ENCODE assay signal across 8 cellular contexts in genomic region chr17:78186689-78187595, GRCh38. TPM values are rescaled to one million over a fixed set of nuclear protein-coding genes. Genes with fewer than 3 reads are reported as not detected.
DNase-seq lines count a peak whose midpoint lies in the region; ATAC-seq and TF ChIP-seq lines count a peak whose summit lies in the region.

Gene AFMID, plus strand, starts transcription at chr17:78187362. Its CDS starts 9 bp downstream, at chr17:78187371.
Gene TK1, minus strand, starts transcription at chr17:78187052. Its CDS starts 58 bp downstream, at chr17:78186994.

- H3K4me3 Mint-ChIP-seq in T-cell (peak within 1 kb of the TSS; percentile 63 to 82 (median 75)), progenitor cell of endocrine pancreas (ENCODE audit: low read depth) (peak within 1 kb of the TSS; percentile 82)

- DNase-seq in NCI-H1417 treated with DMSO at 0.1 percent for 48 hours (lab: John Stamatoyannopoulos, UW) (peak; percentile 62), T-cell (peak; percentile 35 to 74 (median 58)), adrenal gland (peak; percentile 94 to 98 (median 97)), left cardiac atrium (peak; percentile 96), progenitor cell of endocrine pancreas (ENCODE audit: low spot score, unreplicated experiment) (peak; percentile 99)

- TF ChIP-seq POLR2A in adrenal gland (IDR thresholded peaks at IDR 0.05): peak in 1 of 2 donors; percentile 20

- no peaks in the 10 kb centered on the region for H3K9me3 ChIP-seq in adrenal gland (replicated peaks in 1 of 3)

- CTCF ChIA-PET in T-cell (lab: Charles Lee): interaction anchor here (0.6 to 1.0 kb wide), 4 partner anchors 47 to 1807 kb away, joined by 3 to 5 read pairs (median 4); no protein-coding TSS in a partner anchor

- H3K9me3 Mint-ChIP-seq in T-cell: no peaks in the 10 kb centered on the region
- no peaks in the 10 kb centered on the region for H3K9me3 Mint-ChIP-seq in progenitor cell of endocrine pancreas (ENCODE audit: low read depth)

- POLR2A ChIA-PET in T-cell (lab: Charles Lee): no interaction called here

- H3K27me3 ChIP-seq in adrenal gland: no peaks in the 10 kb centered on the region

- peak; percentile 89 for ATAC-seq in HG02763 (IDR thresholded peaks at IDR 0.05; ENCODE audit: unreplicated experiment)
- peak; percentile 85 to 90 (median 88) for ATAC-seq in T-cell (replicated peaks in 1 of 4)
- ATAC-seq in left cardiac atrium: peak; percentile 98 to 99

- H3K36me3 Mint-ChIP-seq in T-cell (no peaks in the 10 kb centered on the region), progenitor cell of endocrine pancreas (ENCODE audit: insufficient read depth) (peaks cover 4% of the 10 kb centered on the region)

- peaks cover 0 to 12% (median 8%) of the 10 kb centered on the region in 3 donors for H3K4me1 Mint-ChIP-seq in T-cell
- H3K4me1 Mint-ChIP-seq in progenitor cell of endocrine pancreas (ENCODE audit: low read depth): peaks cover 14% of the 10 kb centered on the region

- WGBS in adrenal gland, 4 donors: 5 to 19% (median 7%) methylated on average over 14 to 57 of the region's 57 CpGs
- WGBS in urinary bladder: 5% methylated on average over 57 of the region's 57 CpGs

- intact Hi-C loops in adrenal gland (cut with DNase I) (no loop called here), left cardiac atrium (cut with DNase I) (no loop called here)

- H3K36me3 ChIP-seq in adrenal gland (replicated peaks in 1 of 2): no peaks in the 10 kb centered on the region
- no peaks in the 10 kb centered on the region for H3K36me3 ChIP-seq in urinary bladder (ENCODE audit: insufficient read depth)

- peaks cover 0 to 9% of the 10 kb centered on the region in 2 donors for H3K4me1 ChIP-seq in adrenal gland (replicated peaks in 1 of 2)
- no peaks in the 10 kb centered on the region for H3K4me1 ChIP-seq in urinary bladder (ENCODE audit: insufficient read depth)

- TF ChIP-seq CTCF in GM12875 (IDR thresholded peaks at IDR 0.05; ENCODE audit: borderline replicate concordance, insufficient read depth, low read depth, low read length): peak; percentile 24; the same call in 1 of the 2 replicates
- peak; percentile 52 to 93 (median 69) for TF ChIP-seq CTCF in adrenal gland (IDR thresholded peaks at IDR 0.05)
- TF ChIP-seq CTCF in progenitor cell of endocrine pancreas (IDR thresholded peaks at IDR 0.05; ENCODE audit: unreplicated experiment): peak; percentile 95

- peak within 1 kb of the TSS in 2 of 5 donors; percentile 4 to 81 for H3K27ac ChIP-seq in adrenal gland
- H3K27ac ChIP-seq in urinary bladder (ENCODE audit: low read depth): no peak within 1 kb of the TSS

- H3K27me3 Mint-ChIP-seq in T-cell: no peaks in the 10 kb centered on the region
- H3K27me3 Mint-ChIP-seq in progenitor cell of endocrine pancreas: no peaks in the 10 kb centered on the region

- H3K27ac Mint-ChIP-seq in T-cell (peak within 1 kb of the TSS; percentile 56 to 68), progenitor cell of endocrine pancreas (peak within 1 kb of the TSS; percentile 95)

- H3K4me3 ChIP-seq in GM12875 (ENCODE audit: low read depth, low read length) (peak within 1 kb of the TSS; percentile 69), adrenal gland (peak within 1 kb of the TSS in 2 of 4 donors; percentile 22 to 67), urinary bladder (ENCODE audit: low read depth, low read length) (peak within 1 kb of the TSS; percentile 38)

RNA-seq across cellular contexts. Expression of gene AFMID, which starts in this region (rescaled TPM):
- total RNA-seq in T-cell (1 to 10 TPM; 2.3 to 5.9 (median 3.4) TPM), adrenal gland (10 to 100 TPM in 7 of 8 donors, 1 to 10 TPM in 1; 4.5 to 32.9 (median 21.9) TPM), left cardiac atrium (10 to 100 TPM; 20.8 to 30.9 TPM), progenitor cell of endocrine pancreas (26.5 and 27.9 TPM in 2 replicates), urinary bladder (23.5 TPM)
- polyA plus RNA-seq in adrenal gland (10 to 100 TPM in 1 of 3 donors, 1 to 10 TPM in 2; 9.0 to 16.3 (median 9.1) TPM), urinary bladder (23.5 TPM)

RNA-seq across cellular contexts. Expression of gene TK1, which starts in this region (rescaled TPM):
- total RNA-seq in T-cell (1 to 10 TPM; 1.6 to 3.3 (median 2.2) TPM), adrenal gland (1 to 10 TPM; 2.0 to 8.5 (median 2.5) TPM), left cardiac atrium (1 to 10 TPM; 1.8 to 7.7 TPM), progenitor cell of endocrine pancreas (27.9 and 29.1 TPM in 2 replicates), urinary bladder (16.2 TPM)
- polyA plus RNA-seq in adrenal gland (1 to 10 TPM; 1.3 to 2.6 (median 1.6) TPM), urinary bladder (3.2 TPM)

Comparison
In these comparisons a context has a peak if more than half of its experiments do, and no peak if none do; other contexts are left out.
1. CTCF ChIP-seq: peak in every context shown above with its lines; median percentile 95 in progenitor cell of endocrine pancreas; 69 in adrenal gland; 24 in GM12875.